Comparison of ENCODE assay signal across 1 cellular context in genomic region chr4:122827899-122828601, GRCh38.
TF ChIP-seq lines count a peak whose summit lies in the region.

No MANE protein-coding gene starts in this region.

TF ChIP-seq in HCT116, 20 proteins besides CTCF, POLR2A, EP300 and RAD21 (continued from another document):
- TF ChIP-seq ZBTB33 (IDR thresholded peaks at IDR 0.05; ENCODE audit: extremely low read depth, insufficient replicate concordance, low read length) (no peak), POLR2AphosphoS5 (IDR thresholded peaks at IDR 0.05; ENCODE audit: low read depth, low read length) (no peak), FOSL1 (IDR thresholded peaks at IDR 0.05; ENCODE audit: low read depth) (no peak), EGR1 (IDR thresholded peaks at IDR 0.05; ENCODE audit: low read depth) (no peak), SP1 (IDR thresholded peaks at IDR 0.05; ENCODE audit: low read depth) (no peak), ZNF274 (IDR thresholded peaks at IDR 0.05; ENCODE audit: low read depth, low read length) (no peak), CEBPB (IDR thresholded peaks at IDR 0.05; ENCODE audit: low read depth) (no peak)
TF ChIP-seq in HCT116: peak in this region for 2.
